ENCODE assay signal across 19 cellular contexts in genomic region chr7:117062300-117062699, GRCh38.
"Had no signal": no experiment of that assay in that cellular context is flagged by ENCODE, and none has a peak within 500 bp of the region (broad histone marks: within the 10 kb centered on the region; RNA-seq: fewer than 3 reads in every experiment).

No MANE protein-coding gene starts in this region.

- H3K27me3 ChIP-seq: adrenal gland, dorsolateral prefrontal cortex, right atrium auricular region, suprapubic skin, transverse colon, uterus had no signal

- H3K9me3 ChIP-seq: adrenal gland, mucosa of descending colon, prostate gland, right atrium auricular region, suprapubic skin, transverse colon, uterus had no signal

- FAIRE-seq: colon, frontal cortex had no signal

- DNase-seq: activated CD4-positive, alpha-beta T cell treated with anti-CD3 and anti-CD28 coated beads, Interleukin-2, amount 50 U/mL, for 1 hour; activated CD8-positive, alpha-beta memory T cell treated with anti-CD3 and anti-CD28 coated beads, Interleukin-2, amount 50 U/mL, for 48 hours; activated effector memory CD4-positive, alpha-beta T cell treated with anti-CD3 and anti-CD28 coated beads, Interleukin-2, amount 50 U/mL, for 16 hours; activated T-cell treated with anti-CD3 and anti-CD28 coated beads, Interleukin-2, amount 50 U/mL, for 48 hours; adrenal gland; caudate nucleus; dorsolateral prefrontal cortex; left ventricle myocardium superior; mucosa of descending colon; naive B cell; stimulated activated naive CD8-positive, alpha-beta T cell treated with anti-CD3 and anti-CD28 coated beads, Interleukin-15, Interleukin-2, amounts not matched to agents 100 U/mL and 50 U/mL, for 24 hours; transverse colon; uterus had no signal

- H3K27ac ChIP-seq: adrenal gland, dorsolateral prefrontal cortex, prostate gland, right atrium auricular region, skin epidermis, suprapubic skin, transverse colon, uterus had no signal

- H3K4me1 ChIP-seq: prostate gland, right atrium auricular region, suprapubic skin, transverse colon, uterus had no signal

- H3K4me3 ChIP-seq: adrenal gland, dorsolateral prefrontal cortex, mucosa of descending colon, prostate gland, right atrium auricular region, skin epidermis, suprapubic skin, transverse colon, uterus had no signal

- H3K36me3 ChIP-seq: adrenal gland, prostate gland, right atrium auricular region, suprapubic skin, transverse colon, uterus had no signal
